Comparison of ENCODE assay signal across 23 cellular contexts in genomic region chr17:19928299-19928698, GRCh38. TPM values are rescaled to one million over a fixed set of nuclear protein-coding genes. Genes with fewer than 3 reads are reported as not detected.
DNase-seq lines count a peak whose midpoint lies in the region; TF ChIP-seq lines count a peak whose summit lies in the region.
"Had no signal": no experiment of that assay in that cellular context is flagged by ENCODE, and none has a peak within 500 bp of the region (broad histone marks: within the 10 kb centered on the region; RNA-seq: fewer than 3 reads in every experiment).

No MANE protein-coding gene starts in this region.

- TF ChIP-seq CTCF in AG10803 (conservative IDR thresholded peaks at IDR 0.05; ENCODE audit: low read length) (no peak), fibroblast of mammary gland (conservative IDR thresholded peaks at IDR 0.05; ENCODE audit: control insufficient read depth, insufficient read depth, low read depth, low read length) (no peak), colonic mucosa (IDR thresholded peaks at IDR 0.05) (no peak)

- POLR2A ChIA-PET in activated CD4-positive, alpha-beta memory T cell treated with anti-CD3 and anti-CD28 coated beads for 36 hours (lab: Charles Lee): interaction anchor here (0.6 to 1.2 kb wide), 2 partner anchors 46 to 49 kb away, joined by 3 to 4 read pairs; partner anchors contain the start of gene AKAP10
- POLR2A ChIA-PET in activated CD4-positive, alpha-beta memory T cell treated with anti-CD3 and anti-CD28 coated beads, Interleukin-2, amount 10 ng/mL, durations not matched to agents 7 days and 5 days (lab: Charles Lee): interaction anchor here (1.2 kb wide), 1 partner anchor 52 kb away, joined by 3 read pairs; no protein-coding TSS in a partner anchor

- H3K36me3 ChIP-seq in colonic mucosa: peaks cover 8% of the 10 kb centered on the region

- peaks cover 23% of the 10 kb centered on the region for H3K4me1 Mint-ChIP-seq in activated CD4-positive, alpha-beta memory T cell treated with anti-CD3 and anti-CD28 coated beads for 36 hours (ENCODE audit: low read depth)
- H3K4me1 Mint-ChIP-seq in activated CD4-positive, alpha-beta memory T cell treated with anti-CD3 and anti-CD28 coated beads, Interleukin-2, amount 10 ng/mL, durations not matched to agents 7 days and 5 days: peaks cover 19% of the 10 kb centered on the region
- H3K4me1 Mint-ChIP-seq: neural progenitor cell had no signal

- no peaks in the 10 kb centered on the region for H3K4me1 ChIP-seq in colonic mucosa
- H3K4me1 ChIP-seq: adrenal gland, gastrocnemius medialis, neural progenitor cell, sigmoid colon had no signal

- H3K9ac ChIP-seq in colonic mucosa (ENCODE audit: low read depth in 2 of 2, low read length in 2 of 2): no peak overlapping the region
- H3K9ac ChIP-seq: BLaER1 treated with 17β-estradiol and CSF1 and Interleukin-3, amounts not matched to agents 10 nM and 100 nM; neural progenitor cell had no signal

- H3K27ac ChIP-seq in colonic mucosa: no peak overlapping the region
- H3K27ac ChIP-seq: adrenal gland; BLaER1 treated with 17β-estradiol and CSF1 and Interleukin-3, amounts not matched to agents 10 nM and 100 nM; cardiac muscle cell; gastrocnemius medialis; HL-60; neural progenitor cell; sigmoid colon; SK-N-MC; WERI-Rb-1 had no signal

- peak; percentile 44 for DNase-seq in activated CD4-positive, alpha-beta memory T cell treated with anti-CD3 and anti-CD28 coated beads for 36 hours
- no peak for DNase-seq in activated CD4-positive, alpha-beta memory T cell treated with anti-CD3 and anti-CD28 coated beads, Interleukin-2, amount 10 ng/mL, durations not matched to agents 7 days and 5 days
- DNase-seq in AG10803 (ENCODE audit: low read depth): peak; percentile 45
- DNase-seq in NCI-H226: peak; percentile 39
- DNase-seq in fibroblast of mammary gland (ENCODE audit: low read depth): peak; percentile 26
- DNase-seq in colonic mucosa: no peak
- DNase-seq in posterior vena cava (ENCODE audit: low spot score): no peak
- no peak for DNase-seq in cardiac septum (ENCODE audit: low spot score)
- DNase-seq: adrenal gland, gastrocnemius medialis, H7, hypothalamus, mucosa of descending colon, NCI-H2171 treated with DMSO at 0.1 percent for 48 hours, NCI-H526 treated with DMSO at 0.1 percent for 48 hours, sigmoid colon, WERI-Rb-1 had no signal

- CTCF ChIA-PET in activated CD4-positive, alpha-beta memory T cell treated with anti-CD3 and anti-CD28 coated beads for 36 hours (lab: Charles Lee): interaction anchor here (0.6 to 1.2 kb wide), 2 partner anchors 46 to 84 kb away, joined by 3 to 5 read pairs; no protein-coding TSS in a partner anchor
- CTCF ChIA-PET in activated CD4-positive, alpha-beta memory T cell treated with anti-CD3 and anti-CD28 coated beads, Interleukin-2, amount 10 ng/mL, durations not matched to agents 7 days and 5 days (lab: Charles Lee): no interaction called here

- no peak overlapping the region for H3K4me3 Mint-ChIP-seq in activated CD4-positive, alpha-beta memory T cell treated with anti-CD3 and anti-CD28 coated beads for 36 hours
- H3K4me3 Mint-ChIP-seq in activated CD4-positive, alpha-beta memory T cell treated with anti-CD3 and anti-CD28 coated beads, Interleukin-2, amount 10 ng/mL, durations not matched to agents 7 days and 5 days: no peak overlapping the region
- H3K4me3 Mint-ChIP-seq: neural progenitor cell had no signal

- no peak overlapping the region for H3K4me3 ChIP-seq in AG10803 (ENCODE audit: low read length)
- no peak overlapping the region for H3K4me3 ChIP-seq in fibroblast of mammary gland (ENCODE audit: control insufficient read depth, low read depth, low read length)
- H3K4me3 ChIP-seq in colonic mucosa: no peak overlapping the region
- H3K4me3 ChIP-seq: adrenal gland; BLaER1 treated with 17β-estradiol and CSF1 and Interleukin-3, amounts not matched to agents 10 nM and 100 nM; cardiac muscle cell; gastrocnemius medialis; mucosa of descending colon; neural progenitor cell; sigmoid colon; SK-N-MC had no signal

- peaks cover 54% of the 10 kb centered on the region for H3K36me3 Mint-ChIP-seq in activated CD4-positive, alpha-beta memory T cell treated with anti-CD3 and anti-CD28 coated beads for 36 hours
- peaks cover 65% of the 10 kb centered on the region for H3K36me3 Mint-ChIP-seq in activated CD4-positive, alpha-beta memory T cell treated with anti-CD3 and anti-CD28 coated beads, Interleukin-2, amount 10 ng/mL, durations not matched to agents 7 days and 5 days (ENCODE audit: low read depth)

- H3K27ac Mint-ChIP-seq in activated CD4-positive, alpha-beta memory T cell treated with anti-CD3 and anti-CD28 coated beads for 36 hours: peak overlapping the region; percentile 14
- H3K27ac Mint-ChIP-seq in activated CD4-positive, alpha-beta memory T cell treated with anti-CD3 and anti-CD28 coated beads, Interleukin-2, amount 10 ng/mL, durations not matched to agents 7 days and 5 days: no peak overlapping the region
- H3K27ac Mint-ChIP-seq: neural progenitor cell, progenitor cell of endocrine pancreas had no signal

- H3K9me3 ChIP-seq in colonic mucosa: no peaks in the 10 kb centered on the region
- H3K9me3 ChIP-seq: adrenal gland; BLaER1 treated with 17β-estradiol and CSF1 and Interleukin-3, amounts not matched to agents 10 nM and 100 nM; gastrocnemius medialis; mucosa of descending colon; sigmoid colon had no signal

- intact Hi-C loops in activated CD4-positive, alpha-beta memory T cell treated with anti-CD3 and anti-CD28 coated beads for 36 hours (cut with micrococcal nuclease): no loop called here
- intact Hi-C loops in colonic mucosa (cut with DNase I) (no loop called here), posterior vena cava (cut with DNase I) (no loop called here), cardiac septum (cut with DNase I) (no loop called here)

- H3K27me3 ChIP-seq in colonic mucosa: no peaks in the 10 kb centered on the region
- H3K27me3 ChIP-seq: adrenal gland; BLaER1 treated with 17β-estradiol and CSF1 and Interleukin-3, amounts not matched to agents 10 nM and 100 nM; cardiac muscle cell; gastrocnemius medialis; neural progenitor cell; sigmoid colon had no signal

- no peaks in the 10 kb centered on the region for H3K9me3 Mint-ChIP-seq in activated CD4-positive, alpha-beta memory T cell treated with anti-CD3 and anti-CD28 coated beads for 36 hours
- H3K9me3 Mint-ChIP-seq in activated CD4-positive, alpha-beta memory T cell treated with anti-CD3 and anti-CD28 coated beads, Interleukin-2, amount 10 ng/mL, durations not matched to agents 7 days and 5 days: no peaks in the 10 kb centered on the region
- H3K9me3 Mint-ChIP-seq: neural progenitor cell had no signal

- H3K27me3 Mint-ChIP-seq in activated CD4-positive, alpha-beta memory T cell treated with anti-CD3 and anti-CD28 coated beads for 36 hours: no peaks in the 10 kb centered on the region
- no peaks in the 10 kb centered on the region for H3K27me3 Mint-ChIP-seq in activated CD4-positive, alpha-beta memory T cell treated with anti-CD3 and anti-CD28 coated beads, Interleukin-2, amount 10 ng/mL, durations not matched to agents 7 days and 5 days
- H3K27me3 Mint-ChIP-seq: progenitor cell of endocrine pancreas had no signal

RNA-seq across cellular contexts. Expression of gene AKAP10, which starts 49.3 kb away (rescaled TPM):
- total RNA-seq in activated CD4-positive, alpha-beta memory T cell treated with anti-CD3 and anti-CD28 coated beads for 36 hours: 10 to 100 TPM; 28.4 to 31.8 TPM
- 10 to 100 TPM; 43.0 to 43.9 TPM for total RNA-seq in activated CD4-positive, alpha-beta memory T cell treated with anti-CD3 and anti-CD28 coated beads, Interleukin-2, amount 10 ng/mL, durations not matched to agents 7 days and 5 days
- total RNA-seq in colonic mucosa (10 to 100 TPM; 27.5 to 30.3 TPM), posterior vena cava (10 to 100 TPM; 35.5 to 37.0 TPM), cardiac septum (18.5 TPM)

Comparison
In these comparisons a context has a peak if more than half of its experiments do, and no peak if none do; other contexts are left out.
1. DNase-seq: peak in activated CD4-positive, alpha-beta memory T cell treated with anti-CD3 and anti-CD28 coated beads for 36 hours (single experiment), AG10803 (single experiment), NCI-H226 (single experiment) and fibroblast of mammary gland (single experiment); none in activated CD4-positive, alpha-beta memory T cell treated with anti-CD3 and anti-CD28 coated beads, Interleukin-2, amount 10 ng/mL, durations not matched to agents 7 days and 5 days (single experiment), colonic mucosa (single experiment), posterior vena cava (single experiment) and cardiac septum (single experiment).